2 cellular contexts compared by ENCODE assay signal in the genomic region with DNA sequence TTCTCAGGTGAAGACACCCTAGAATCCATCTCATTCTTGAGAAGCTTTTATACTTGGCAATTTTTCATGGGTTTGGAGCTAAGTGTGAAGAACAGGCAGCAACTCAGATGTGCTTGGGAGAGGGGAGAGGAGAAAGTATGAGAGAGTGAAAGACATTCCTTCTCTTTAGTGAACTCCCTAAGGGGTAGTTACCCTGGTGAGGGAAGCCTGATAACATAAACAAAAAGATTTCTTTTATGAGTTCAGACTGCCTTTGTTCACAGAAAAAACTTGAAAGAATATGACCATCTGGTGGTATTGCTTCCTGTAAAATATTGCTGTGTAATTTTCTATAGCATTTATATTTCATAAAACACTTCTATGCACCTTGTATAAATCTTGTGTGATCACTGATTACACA.
TF ChIP-seq lines count a peak whose summit lies in the region.

A gene with protein sequence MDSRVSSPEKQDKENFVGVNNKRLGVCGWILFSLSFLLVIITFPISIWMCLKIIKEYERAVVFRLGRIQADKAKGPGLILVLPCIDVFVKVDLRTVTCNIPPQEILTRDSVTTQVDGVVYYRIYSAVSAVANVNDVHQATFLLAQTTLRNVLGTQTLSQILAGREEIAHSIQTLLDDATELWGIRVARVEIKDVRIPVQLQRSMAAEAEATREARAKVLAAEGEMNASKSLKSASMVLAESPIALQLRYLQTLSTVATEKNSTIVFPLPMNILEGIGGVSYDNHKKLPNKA (minus strand): TSS at position 139 of the 400 bp plus-strand sequence. CDS start 110 bp downstream, at position 29.

TF ChIP-seq in GM23338, 12 proteins besides CTCF, POLR2A, EP300 and RAD21 (continues in another document):
- TF ChIP-seq POLR2AphosphoS5 (IDR thresholded peaks at IDR 0.05; ENCODE audit: low read depth) (no peak), NANOG (IDR thresholded peaks at IDR 0.05; ENCODE audit: borderline replicate concordance) (no peak), ZNF331 (CRISPR knock-in tag; IDR thresholded peaks at IDR 0.05; ENCODE audit: low read depth) (no peak), JUNB (IDR thresholded peaks at IDR 0.05; ENCODE audit: unreplicated experiment) (no peak), ZNF114 (CRISPR knock-in tag; IDR thresholded peaks at IDR 0.05) (no peak), EZH2 (IDR thresholded peaks at IDR 0.05; ENCODE audit: low read depth, unreplicated experiment) (no peak), EZH2phosphoT487 (IDR thresholded peaks at IDR 0.05; ENCODE audit: unreplicated experiment) (no peak)
- TF ChIP-seq, protein P1, sequence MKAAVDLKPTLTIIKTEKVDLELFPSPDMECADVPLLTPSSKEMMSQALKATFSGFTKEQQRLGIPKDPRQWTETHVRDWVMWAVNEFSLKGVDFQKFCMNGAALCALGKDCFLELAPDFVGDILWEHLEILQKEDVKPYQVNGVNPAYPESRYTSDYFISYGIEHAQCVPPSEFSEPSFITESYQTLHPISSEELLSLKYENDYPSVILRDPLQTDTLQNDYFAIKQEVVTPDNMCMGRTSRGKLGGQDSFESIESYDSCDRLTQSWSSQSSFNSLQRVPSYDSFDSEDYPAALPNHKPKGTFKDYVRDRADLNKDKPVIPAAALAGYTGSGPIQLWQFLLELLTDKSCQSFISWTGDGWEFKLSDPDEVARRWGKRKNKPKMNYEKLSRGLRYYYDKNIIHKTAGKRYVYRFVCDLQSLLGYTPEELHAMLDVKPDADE (IDR thresholded peaks at IDR 0.05), result no peak
- TF ChIP-seq, protein P2, sequence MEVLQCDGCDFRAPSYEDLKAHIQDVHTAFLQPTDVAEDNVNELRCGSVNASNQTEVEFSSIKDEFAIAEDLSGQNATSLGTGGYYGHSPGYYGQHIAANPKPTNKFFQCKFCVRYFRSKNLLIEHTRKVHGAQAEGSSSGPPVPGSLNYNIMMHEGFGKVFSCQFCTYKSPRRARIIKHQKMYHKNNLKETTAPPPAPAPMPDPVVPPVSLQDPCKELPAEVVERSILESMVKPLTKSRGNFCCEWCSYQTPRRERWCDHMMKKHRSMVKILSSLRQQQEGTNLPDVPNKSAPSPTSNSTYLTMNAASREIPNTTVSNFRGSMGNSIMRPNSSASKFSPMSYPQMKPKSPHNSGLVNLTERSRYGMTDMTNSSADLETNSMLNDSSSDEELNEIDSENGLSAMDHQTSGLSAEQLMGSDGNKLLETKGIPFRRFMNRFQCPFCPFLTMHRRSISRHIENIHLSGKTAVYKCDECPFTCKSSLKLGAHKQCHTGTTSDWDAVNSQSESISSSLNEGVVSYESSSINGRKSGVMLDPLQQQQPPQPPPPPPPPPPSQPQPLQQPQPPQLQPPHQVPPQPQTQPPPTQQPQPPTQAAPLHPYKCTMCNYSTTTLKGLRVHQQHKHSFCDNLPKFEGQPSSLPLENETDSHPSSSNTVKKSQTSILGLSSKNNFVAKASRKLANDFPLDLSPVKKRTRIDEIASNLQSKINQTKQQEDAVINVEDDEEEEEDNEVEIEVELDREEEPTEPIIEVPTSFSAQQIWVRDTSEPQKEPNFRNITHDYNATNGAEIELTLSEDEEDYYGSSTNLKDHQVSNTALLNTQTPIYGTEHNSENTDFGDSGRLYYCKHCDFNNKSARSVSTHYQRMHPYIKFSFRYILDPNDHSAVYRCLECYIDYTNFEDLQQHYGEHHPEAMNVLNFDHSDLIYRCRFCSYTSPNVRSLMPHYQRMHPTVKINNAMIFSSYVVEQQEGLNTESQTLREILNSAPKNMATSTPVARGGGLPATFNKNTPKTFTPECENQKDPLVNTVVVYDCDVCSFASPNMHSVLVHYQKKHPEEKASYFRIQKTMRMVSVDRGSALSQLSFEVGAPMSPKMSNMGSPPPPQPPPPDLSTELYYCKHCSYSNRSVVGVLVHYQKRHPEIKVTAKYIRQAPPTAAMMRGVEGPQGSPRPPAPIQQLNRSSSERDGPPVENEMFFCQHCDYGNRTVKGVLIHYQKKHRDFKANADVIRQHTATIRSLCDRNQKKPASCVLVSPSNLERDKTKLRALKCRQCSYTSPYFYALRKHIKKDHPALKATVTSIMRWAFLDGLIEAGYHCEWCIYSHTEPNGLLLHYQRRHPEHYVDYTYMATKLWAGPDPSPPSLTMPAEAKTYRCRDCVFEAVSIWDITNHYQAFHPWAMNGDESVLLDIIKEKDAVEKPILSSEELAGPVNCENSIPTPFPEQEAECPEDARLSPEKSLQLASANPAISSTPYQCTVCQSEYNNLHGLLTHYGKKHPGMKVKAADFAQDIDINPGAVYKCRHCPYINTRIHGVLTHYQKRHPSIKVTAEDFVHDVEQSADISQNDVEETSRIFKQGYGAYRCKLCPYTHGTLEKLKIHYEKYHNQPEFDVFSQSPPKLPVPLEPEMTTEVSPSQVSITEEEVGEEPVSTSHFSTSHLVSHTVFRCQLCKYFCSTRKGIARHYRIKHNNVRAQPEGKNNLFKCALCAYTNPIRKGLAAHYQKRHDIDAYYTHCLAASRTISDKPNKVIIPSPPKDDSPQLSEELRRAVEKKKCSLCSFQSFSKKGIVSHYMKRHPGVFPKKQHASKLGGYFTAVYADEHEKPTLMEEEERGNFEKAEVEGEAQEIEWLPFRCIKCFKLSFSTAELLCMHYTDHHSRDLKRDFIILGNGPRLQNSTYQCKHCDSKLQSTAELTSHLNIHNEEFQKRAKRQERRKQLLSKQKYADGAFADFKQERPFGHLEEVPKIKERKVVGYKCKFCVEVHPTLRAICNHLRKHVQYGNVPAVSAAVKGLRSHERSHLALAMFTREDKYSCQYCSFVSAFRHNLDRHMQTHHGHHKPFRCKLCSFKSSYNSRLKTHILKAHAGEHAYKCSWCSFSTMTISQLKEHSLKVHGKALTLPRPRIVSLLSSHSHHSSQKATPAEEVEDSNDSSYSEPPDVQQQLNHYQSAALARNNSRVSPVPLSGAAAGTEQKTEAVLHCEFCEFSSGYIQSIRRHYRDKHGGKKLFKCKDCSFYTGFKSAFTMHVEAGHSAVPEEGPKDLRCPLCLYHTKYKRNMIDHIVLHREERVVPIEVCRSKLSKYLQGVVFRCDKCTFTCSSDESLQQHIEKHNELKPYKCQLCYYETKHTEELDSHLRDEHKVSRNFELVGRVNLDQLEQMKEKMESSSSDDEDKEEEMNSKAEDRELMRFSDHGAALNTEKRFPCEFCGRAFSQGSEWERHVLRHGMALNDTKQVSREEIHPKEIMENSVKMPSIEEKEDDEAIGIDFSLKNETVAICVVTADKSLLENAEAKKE (CRISPR knock-in tag; IDR thresholded peaks at IDR 0.05), result no peak

TF ChIP-seq in H1, 55 proteins besides CTCF, POLR2A, EP300 and RAD21:
- TF ChIP-seq KDM1A (IDR thresholded peaks at IDR 0.05; ENCODE audit: borderline replicate concordance, low read length), result no peak
- TF ChIP-seq BRCA1 (IDR thresholded peaks at IDR 0.05; ENCODE audit: low read depth, low read length), result no peak
- no peak for TF ChIP-seq MAFK (IDR thresholded peaks at IDR 0.05; ENCODE audit: low read depth, low read length)
- TF ChIP-seq EGR1 (IDR thresholded peaks at IDR 0.05; ENCODE audit: borderline replicate concordance, low read depth, low read length), result no peak
- TF ChIP-seq TBP (IDR thresholded peaks at IDR 0.05; ENCODE audit: low read depth, low read length), result no peak
- TF ChIP-seq HDAC6 (IDR thresholded peaks at IDR 0.05; ENCODE audit: low read depth, low read length), result no peak
- TF ChIP-seq, protein P3, sequence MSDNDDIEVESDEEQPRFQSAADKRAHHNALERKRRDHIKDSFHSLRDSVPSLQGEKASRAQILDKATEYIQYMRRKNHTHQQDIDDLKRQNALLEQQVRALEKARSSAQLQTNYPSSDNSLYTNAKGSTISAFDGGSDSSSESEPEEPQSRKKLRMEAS (IDR thresholded peaks at IDR 0.05), result no peak
- TF ChIP-seq SRF (IDR thresholded peaks at IDR 0.05; ENCODE audit: low read depth, low read length), result no peak
- no peak for TF ChIP-seq RFX5 (IDR thresholded peaks at IDR 0.05; ENCODE audit: borderline replicate concordance, low read depth, low read length)
- TF ChIP-seq POU5F1 (IDR thresholded peaks at IDR 0.05; ENCODE audit: low read depth, low read length), result no peak
- TF ChIP-seq SIRT6 (IDR thresholded peaks at IDR 0.05; ENCODE audit: low read length), result no peak
- no peak for TF ChIP-seq SP4 (IDR thresholded peaks at IDR 0.05; ENCODE audit: low read length)
- TF ChIP-seq BACH1 (IDR thresholded peaks at IDR 0.05; ENCODE audit: low read length), result no peak
- TF ChIP-seq, protein P4, sequence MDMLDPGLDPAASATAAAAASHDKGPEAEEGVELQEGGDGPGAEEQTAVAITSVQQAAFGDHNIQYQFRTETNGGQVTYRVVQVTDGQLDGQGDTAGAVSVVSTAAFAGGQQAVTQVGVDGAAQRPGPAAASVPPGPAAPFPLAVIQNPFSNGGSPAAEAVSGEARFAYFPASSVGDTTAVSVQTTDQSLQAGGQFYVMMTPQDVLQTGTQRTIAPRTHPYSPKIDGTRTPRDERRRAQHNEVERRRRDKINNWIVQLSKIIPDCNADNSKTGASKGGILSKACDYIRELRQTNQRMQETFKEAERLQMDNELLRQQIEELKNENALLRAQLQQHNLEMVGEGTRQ (IDR thresholded peaks at IDR 0.05; ENCODE audit: low read length), result no peak
- no peak for TF ChIP-seq KDM5A (IDR thresholded peaks at IDR 0.05; ENCODE audit: low read length)
- TF ChIP-seq GABPA (IDR thresholded peaks at IDR 0.05; ENCODE audit: borderline replicate concordance, insufficient read depth, low read length), result no peak
- TF ChIP-seq CHD2 (IDR thresholded peaks at IDR 0.05; ENCODE audit: low read length), result no peak
- no peak for TF ChIP-seq TAF7 (optimal IDR thresholded peaks at IDR 0.05; ENCODE audit: borderline replicate concordance, low read depth, low read length)
TF ChIP-seq in H1: peak in this region for 0.
